8 cellular contexts compared by ENCODE assay signal in the genomic region with DNA sequence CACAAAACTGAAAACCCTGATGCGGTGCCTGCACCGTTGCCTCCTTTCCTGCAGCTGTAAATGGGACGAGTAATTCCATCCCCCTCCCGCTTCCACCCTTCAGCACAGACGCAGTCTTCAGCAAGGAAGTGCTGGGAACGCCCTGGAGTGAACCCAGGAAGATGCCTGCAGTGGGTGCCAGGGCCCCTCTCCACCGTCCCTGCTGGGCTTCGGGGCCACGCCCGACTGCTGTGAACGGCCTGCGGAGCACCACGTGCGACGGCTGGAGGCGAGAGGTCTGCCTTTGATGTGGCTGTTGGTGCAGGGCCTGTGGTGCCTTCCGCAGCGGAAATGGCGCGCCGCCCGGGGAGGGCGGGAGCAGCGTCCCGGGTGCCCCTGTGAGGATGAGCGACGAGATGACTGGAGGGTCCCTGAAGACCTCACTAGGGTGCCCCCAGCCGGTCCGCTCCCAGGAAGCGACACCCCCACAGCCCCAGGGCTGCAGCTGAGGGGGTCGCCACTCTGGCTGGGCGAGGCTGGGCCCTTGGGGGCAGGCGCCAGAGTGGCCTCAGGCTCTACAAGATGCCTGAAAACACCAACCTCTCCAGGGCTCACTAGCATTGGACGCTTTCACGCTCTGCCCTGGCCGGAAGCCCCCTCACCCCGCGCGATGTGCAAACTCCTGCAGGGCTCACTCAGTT. TPM values are rescaled to one million over a fixed set of nuclear protein-coding genes. Genes with fewer than 3 reads are reported as not detected.
A peak's percentile ranks its signal among the peaks of the same experiment; 100 is the strongest.
DNase-seq lines count a peak whose midpoint lies in the region; ATAC-seq and TF ChIP-seq lines count a peak whose summit lies in the region.

No MANE protein-coding gene starts in this region.

- peak overlapping the region; percentile 78 for H3K14ac ChIP-seq in neuronal stem cell (ENCODE audit: low read length)

- H3K4me1 ChIP-seq in CD4-positive, CD25-positive, alpha-beta regulatory T cell (ENCODE audit: control insufficient read depth, insufficient read depth, low read length, poor library complexity, severe bottlenecking), result peaks cover 52% of the 10 kb centered on the region
- H3K4me1 ChIP-seq in fibroblast of lung (ENCODE audit: control insufficient read depth, extremely low read depth, insufficient read depth, low read length) (peaks cover 21% of the 10 kb centered on the region), neuronal stem cell (ENCODE audit: control insufficient read depth in 2 of 2, insufficient read depth in 1 of 2, low read depth in 1 of 2, low read length in 2 of 2) (peaks cover 15 to 26% of the 10 kb centered on the region in 2 donors)

- no peaks in the 10 kb centered on the region for H4K20me1 ChIP-seq in fibroblast of lung (ENCODE audit: control insufficient read depth, extremely low read depth, insufficient read depth, low read length)

- peak overlapping the region; percentile 97 for H3K23ac ChIP-seq in neuronal stem cell (ENCODE audit: low read depth, low read length, poor library complexity)

- no peaks in the 10 kb centered on the region for H3K36me3 ChIP-seq in CD4-positive, CD25-positive, alpha-beta regulatory T cell (ENCODE audit: control insufficient read depth, insufficient read depth, low read length)
- H3K36me3 ChIP-seq in fibroblast of lung (ENCODE audit: control insufficient read depth, insufficient read depth, low read length) (peaks cover 5% of the 10 kb centered on the region), neuronal stem cell (replicated peaks in 1 of 2; ENCODE audit: control insufficient read depth in 2 of 2, insufficient read depth in 2 of 2, low read length in 2 of 2) (peaks cover 2 to 9% of the 10 kb centered on the region in 2 donors)

- no peaks in the 10 kb centered on the region for H3K79me2 ChIP-seq in fibroblast of lung (ENCODE audit: control insufficient read depth, insufficient read depth, low read length)

- no peak overlapping the region for H4K8ac ChIP-seq in neuronal stem cell (ENCODE audit: low read depth, low read length)

- peak overlapping the region; percentile 53 for H4K91ac ChIP-seq in neuronal stem cell (ENCODE audit: low read depth, low read length, poor library complexity)

- no peak overlapping the region for H2BK12ac ChIP-seq in neuronal stem cell (ENCODE audit: low read length)

- no peak overlapping the region for H2BK5ac ChIP-seq in neuronal stem cell (ENCODE audit: low read length)

- no peak for TF ChIP-seq CTCF in fibroblast of lung (conservative IDR thresholded peaks at IDR 0.05 in 1 of 2, IDR thresholded peaks at IDR 0.05 in 1 of 2; ENCODE audit: low read depth in 1 of 2, low read length in 2 of 2)

- H2BK120ac ChIP-seq in neuronal stem cell (ENCODE audit: low read depth, low read length), result peak overlapping the region; percentile 64

- H3K27me3 Mint-ChIP-seq in CD4-positive, CD25-positive, alpha-beta regulatory T cell, result peaks cover 31% of the 10 kb centered on the region
- peaks cover 22% of the 10 kb centered on the region for H3K27me3 Mint-ChIP-seq in activated T-cell treated with anti-CD3 and anti-CD28 coated beads, Interleukin-2, amount 50 U/mL, for 4 hours (ENCODE audit: low read depth)

- peak overlapping the region; percentile 99 for H3K18ac ChIP-seq in neuronal stem cell (ENCODE audit: low read length)

- peak overlapping the region; percentile 76 for H2AK5ac ChIP-seq in neuronal stem cell (ENCODE audit: low read depth, low read length)

- H3K36me3 Mint-ChIP-seq in CD4-positive, CD25-positive, alpha-beta regulatory T cell, result peaks cover 4% of the 10 kb centered on the region
- H3K36me3 Mint-ChIP-seq in activated T-cell treated with anti-CD3 and anti-CD28 coated beads, Interleukin-2, amount 50 U/mL, for 4 hours (ENCODE audit: insufficient read depth), result peaks cover 4% of the 10 kb centered on the region

- H3K4me2 ChIP-seq in fibroblast of lung (ENCODE audit: extremely low read depth, insufficient read depth, low read length), result peak overlapping the region; percentile 64
- peak overlapping the region; percentile 85 for H3K4me2 ChIP-seq in neuronal stem cell (ENCODE audit: insufficient read depth, low read length, poor library complexity, severe bottlenecking)

- H3K9me3 Mint-ChIP-seq in CD4-positive, CD25-positive, alpha-beta regulatory T cell, result no peaks in the 10 kb centered on the region
- no peaks in the 10 kb centered on the region for H3K9me3 Mint-ChIP-seq in activated T-cell treated with anti-CD3 and anti-CD28 coated beads, Interleukin-2, amount 50 U/mL, for 4 hours

- peak; percentile 58 to 93 (median 81) for DNase-seq in CD4-positive, CD25-positive, alpha-beta regulatory T cell
- DNase-seq in HK-2 (ENCODE audit: unreplicated experiment) (peak; percentile 96), OCI-M1 (lab: John Stamatoyannopoulos, UW) (peak; percentile 92), fibroblast of lung (ENCODE audit: low read depth in 2 of 2) (peak; percentile 90 to 92), neuronal stem cell (ENCODE audit: low spot score) (no peak), substantia nigra (lab: John Stamatoyannopoulos, UW) (peak in 25 of 49 donors; percentile 6 to 60 (median 25))
- DNase-seq in activated T-cell treated with anti-CD3 and anti-CD28 coated beads, Interleukin-2, amount 50 U/mL, for 4 hours, result peak; percentile 48

- peaks cover 2% of the 10 kb centered on the region for H3K79me1 ChIP-seq in neuronal stem cell (ENCODE audit: low read depth, low read length)

- no CpG with 5 or more reads among the region's 39 CpGs for WGBS in neuronal stem cell (ENCODE audit: extremely low coverage in 2 of 2, insufficient read length in 2 of 2, insufficient replicate concordance in 1 of 2), 2 donors

- H3K4me1 Mint-ChIP-seq in CD4-positive, CD25-positive, alpha-beta regulatory T cell, result peaks cover 0 to 60% (median 21%) of the 10 kb centered on the region in 4 donors
- H3K4me1 Mint-ChIP-seq in activated T-cell treated with anti-CD3 and anti-CD28 coated beads, Interleukin-2, amount 50 U/mL, for 4 hours (ENCODE audit: low read depth), result peaks cover 42% of the 10 kb centered on the region

- no peaks in the 10 kb centered on the region for H3K9me3 ChIP-seq in CD4-positive, CD25-positive, alpha-beta regulatory T cell (ENCODE audit: control insufficient read depth in 2 of 2, low read length in 2 of 2)
- H3K9me3 ChIP-seq in fibroblast of lung (ENCODE audit: control insufficient read depth, insufficient read depth, low read depth, low read length) (no peaks in the 10 kb centered on the region), neuronal stem cell (replicated peaks in 1 of 2; ENCODE audit: control insufficient read depth in 2 of 2, insufficient read depth in 1 of 2, low read depth in 1 of 2, low read length in 2 of 2) (no peaks in the 10 kb centered on the region)

- ATAC-seq in CD4-positive, CD25-positive, alpha-beta regulatory T cell (ENCODE audit: low read depth in 2 of 2), result peak; percentile 76 to 87
- ATAC-seq in GM19397 (IDR thresholded peaks at IDR 0.05; ENCODE audit: unreplicated experiment), result peak; percentile 70
- ATAC-seq in activated T-cell treated with anti-CD3 and anti-CD28 coated beads, Interleukin-2, amount 50 U/mL, for 4 hours, result peak; percentile 72 to 78

- peak overlapping the region; percentile 41 for H3K9ac ChIP-seq in fibroblast of lung (ENCODE audit: insufficient read depth, low read length)
- peak overlapping the region; percentile 80 for H3K9ac ChIP-seq in neuronal stem cell (ENCODE audit: low read depth, low read length, poor library complexity)

- H2AFZ ChIP-seq in fibroblast of lung (ENCODE audit: low read length) (no peak overlapping the region), neuronal stem cell (ENCODE audit: low read length) (no peak overlapping the region)

- H2BK15ac ChIP-seq in neuronal stem cell (ENCODE audit: low read length), result peak overlapping the region; percentile 93

- H3K4me3 Mint-ChIP-seq in CD4-positive, CD25-positive, alpha-beta regulatory T cell, result peak overlapping the region; percentile 63 to 87 (median 80)
- H3K4me3 Mint-ChIP-seq in activated T-cell treated with anti-CD3 and anti-CD28 coated beads, Interleukin-2, amount 50 U/mL, for 4 hours, result peak overlapping the region; percentile 62

- H3K27ac Mint-ChIP-seq in CD4-positive, CD25-positive, alpha-beta regulatory T cell, result peak overlapping the region in 1 of 3 donors; percentile 20

- H3K4me3 ChIP-seq in CD4-positive, CD25-positive, alpha-beta regulatory T cell (ENCODE audit: low read depth, low read length), result peak overlapping the region; percentile 73
- peak overlapping the region in 3 of 4 experiments; percentile 12 to 51 (median 47) for H3K4me3 ChIP-seq in fibroblast of lung (replicated peaks in 1 of 4; ENCODE audit: control extremely low read depth in 1 of 4, insufficient read depth in 1 of 4, low read depth in 3 of 4, low read length in 4 of 4)
- H3K4me3 ChIP-seq in neuronal stem cell (ENCODE audit: low read length in 2 of 2), result peak overlapping the region in 1 of 2 donors; percentile 72

- H3K27ac ChIP-seq in CD4-positive, CD25-positive, alpha-beta regulatory T cell (ENCODE audit: insufficient read depth, low read length, poor library complexity, severe bottlenecking), result no peak overlapping the region
- peak overlapping the region; percentile 64 for H3K27ac ChIP-seq in fibroblast of lung (ENCODE audit: insufficient read depth, low read length)
- H3K27ac ChIP-seq in neuronal stem cell (replicated peaks; ENCODE audit: low read length), result no peak overlapping the region
- H3K27ac ChIP-seq in substantia nigra (ENCODE audit: low read depth, low read length, poor library complexity, severe bottlenecking), result no peak overlapping the region

- no peak overlapping the region for H3K4ac ChIP-seq in neuronal stem cell (ENCODE audit: low read length)

- H3K27me3 ChIP-seq in CD4-positive, CD25-positive, alpha-beta regulatory T cell (ENCODE audit: control insufficient read depth, insufficient read depth, low read length), result no peaks in the 10 kb centered on the region
- H3K27me3 ChIP-seq in fibroblast of lung (ENCODE audit: control insufficient read depth, insufficient read depth, low read length), result no peaks in the 10 kb centered on the region
- H3K27me3 ChIP-seq in neuronal stem cell (ENCODE audit: control insufficient read depth in 3 of 3, insufficient read depth in 3 of 3, low read depth in 1 of 3, low read length in 3 of 3), result no peaks in the 10 kb centered on the region

RNA-seq across cellular contexts. Expression of gene MC1R, which starts 0.7 kb away (rescaled TPM):
- total RNA-seq in CD4-positive, CD25-positive, alpha-beta regulatory T cell, result 14.9 TPM
- polyA plus RNA-seq in CD4-positive, CD25-positive, alpha-beta regulatory T cell, result under 1 TPM in 3 of 4 donors, not detected in 1; 0.08 to 0.38 (median 0.18) TPM
- 1 to 10 TPM; 2.5 to 3.0 (median 2.6) TPM for total RNA-seq in activated T-cell treated with anti-CD3 and anti-CD28 coated beads, Interleukin-2, amount 50 U/mL, for 4 hours
- 3.1 and 4.3 TPM in 2 replicates for total RNA-seq in fibroblast of lung
- polyA plus RNA-seq in fibroblast of lung, result 2.9 and 3.0 TPM in 2 replicates
- polyA plus RNA-seq in fibroblast of lung (2012), result 2.5 and 2.7 TPM in 2 replicates
- 1.2 and 3.2 TPM in 2 replicates for polyA minus RNA-seq in fibroblast of lung (ENCODE audit: low replicate concordance)
- 2.1 TPM for polyA plus RNA-seq in neuronal stem cell (2013, experiment 1 of 2)
- polyA plus RNA-seq in neuronal stem cell (2013, experiment 2 of 2), result 2.1 TPM

RNA-seq across cellular contexts. Expression of gene TUBB3, which starts 5.2 kb away (rescaled TPM):
- total RNA-seq in CD4-positive, CD25-positive, alpha-beta regulatory T cell, result 1.8 TPM
- under 1 TPM in 1 of 4 donors, not detected in 3; 0.22 TPM for polyA plus RNA-seq in CD4-positive, CD25-positive, alpha-beta regulatory T cell
- total RNA-seq in activated T-cell treated with anti-CD3 and anti-CD28 coated beads, Interleukin-2, amount 50 U/mL, for 4 hours, result under 1 TPM; 0.65 to 0.68 (median 0.66) TPM
- total RNA-seq in fibroblast of lung, result 253 and 294 TPM in 2 replicates
- 134 and 233 TPM in 2 replicates for polyA plus RNA-seq in fibroblast of lung
- 259 and 497 TPM in 2 replicates for polyA plus RNA-seq in fibroblast of lung (2012)
- polyA minus RNA-seq in fibroblast of lung (ENCODE audit: low replicate concordance), result 653 and 914 TPM in 2 replicates
- polyA plus RNA-seq in neuronal stem cell (2013, experiment 1 of 2), result 121 TPM
- 119 TPM for polyA plus RNA-seq in neuronal stem cell (2013, experiment 2 of 2)

RNA-seq across cellular contexts. Expression of gene DEF8, which starts 30.6 kb away (rescaled TPM):
- 28.9 TPM for total RNA-seq in CD4-positive, CD25-positive, alpha-beta regulatory T cell
- 10 to 100 TPM; 22.7 to 51.6 (median 28.2) TPM for polyA plus RNA-seq in CD4-positive, CD25-positive, alpha-beta regulatory T cell
- 10 to 100 TPM; 50.1 to 53.5 (median 50.3) TPM for total RNA-seq in activated T-cell treated with anti-CD3 and anti-CD28 coated beads, Interleukin-2, amount 50 U/mL, for 4 hours
- total RNA-seq in fibroblast of lung, result 68.8 and 102 TPM in 2 replicates
- 63.5 and 93.1 TPM in 2 replicates for polyA plus RNA-seq in fibroblast of lung
- 69.9 and 108 TPM in 2 replicates for polyA plus RNA-seq in fibroblast of lung (2012)
- polyA minus RNA-seq in fibroblast of lung (ENCODE audit: low replicate concordance), result 68.0 and 85.1 TPM in 2 replicates
- polyA plus RNA-seq in neuronal stem cell (2013, experiment 1 of 2), result 52.9 TPM
- 52.2 TPM for polyA plus RNA-seq in neuronal stem cell (2013, experiment 2 of 2)

RNA-seq across cellular contexts. Expression of gene TCF25, which starts 44.5 kb away (rescaled TPM):
- total RNA-seq in CD4-positive, CD25-positive, alpha-beta regulatory T cell, result 431 TPM
- polyA plus RNA-seq in CD4-positive, CD25-positive, alpha-beta regulatory T cell, result 10 to 100 TPM; 75.2 to 99.3 (median 78.3) TPM
- 100 to 1,000 TPM; 144 to 182 (median 164) TPM for total RNA-seq in activated T-cell treated with anti-CD3 and anti-CD28 coated beads, Interleukin-2, amount 50 U/mL, for 4 hours
- total RNA-seq in fibroblast of lung, result 171 and 176 TPM in 2 replicates
- polyA plus RNA-seq in fibroblast of lung, result 150 and 158 TPM in 2 replicates
- 174 and 189 TPM in 2 replicates for polyA plus RNA-seq in fibroblast of lung (2012)
- polyA minus RNA-seq in fibroblast of lung (ENCODE audit: low replicate concordance), result 168 and 191 TPM in 2 replicates
- polyA plus RNA-seq in neuronal stem cell (2013, experiment 1 of 2), result 136 TPM
- 136 TPM for polyA plus RNA-seq in neuronal stem cell (2013, experiment 2 of 2)

Comparison
In these comparisons a context has a peak if more than half of its experiments do, and no peak if none do; other contexts are left out.
1. RNA of gene TUBB3, which starts 5.2 kb away (total RNA-seq): 253 to 294 TPM in fibroblast of lung; 1.8 TPM in CD4-positive, CD25-positive, alpha-beta regulatory T cell (single experiment) and 0.65 to 0.68 TPM in activated T-cell treated with anti-CD3 and anti-CD28 coated beads, Interleukin-2, amount 50 U/mL, for 4 hours; every median in the first group is over 10 times any median in the second.
2. Peak in every context shown above with its lines, with median percentiles within 50 percentile points of each other: ATAC-seq.